In the genomic region with DNA sequence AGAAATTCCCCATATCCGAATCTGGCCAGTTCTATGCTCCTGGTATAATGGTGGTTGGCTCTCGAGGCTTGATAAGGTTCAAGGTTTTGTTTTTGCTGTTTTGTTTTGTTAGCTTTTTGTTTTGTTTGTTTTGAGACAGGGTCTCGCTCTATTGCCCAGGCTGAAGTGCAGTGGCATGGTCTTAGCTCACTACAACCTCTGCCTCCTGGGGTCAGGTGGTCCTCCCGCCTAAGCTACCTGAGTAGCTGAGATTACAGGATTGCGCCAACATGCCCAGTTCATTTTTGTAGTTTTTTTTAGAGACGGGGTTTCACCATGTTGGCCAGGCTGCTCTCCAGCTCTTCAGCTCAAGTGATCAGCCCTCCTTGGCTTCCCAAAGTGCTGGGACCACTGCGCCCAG, we compare ENCODE assay signal across 18 cellular contexts.
DNase-seq lines count a peak whose midpoint lies in the region; ATAC-seq and TF ChIP-seq lines count a peak whose summit lies in the region.
"Had no signal": no experiment of that assay in that cellular context is flagged by ENCODE, and none has a peak within 500 bp of the region (broad histone marks: within the 10 kb centered on the region; RNA-seq: fewer than 3 reads in every experiment).

No MANE protein-coding gene starts in this region.

- peak overlapping the region; percentile 92 to 94 for H2BK12ac ChIP-seq in mesenchymal stem cell (ENCODE audit: low read length in 2 of 2)

- H3K4ac ChIP-seq in mesenchymal stem cell (ENCODE audit: low read depth in 1 of 2, low read length in 2 of 2): peak overlapping the region; percentile 82 to 85

- no peaks in the 10 kb centered on the region for H3K79me2 ChIP-seq in ACC112 (ENCODE audit: control insufficient read depth, insufficient read depth, low read length, unreplicated experiment)

- H2BK120ac ChIP-seq in mesenchymal stem cell (ENCODE audit: low read depth, low read length): peak overlapping the region; percentile 29

- peak overlapping the region; percentile 67 for H4K91ac ChIP-seq in mesenchymal stem cell (ENCODE audit: low read length)

- H3K27ac ChIP-seq in ACC112 (ENCODE audit: low read depth, low read length): peak overlapping the region; percentile 93; the same call in 1 of the 2 replicates
- peak overlapping the region; percentile 85 for H3K27ac ChIP-seq in RWPE2 (ENCODE audit: poor library complexity, severe bottlenecking)
- H3K27ac ChIP-seq in mesenchymal stem cell (ENCODE audit: low read length, poor library complexity, severe bottlenecking): no peak overlapping the region
- peak overlapping the region; percentile 79 for H3K27ac ChIP-seq in skeletal muscle tissue (ENCODE audit: low read depth, low read length)
- H3K27ac ChIP-seq: neutrophil had no signal

- no peak for DNase-seq in RWPE2 (ENCODE audit: low spot score)
- no peak for DNase-seq in mesenchymal stem cell
- DNase-seq in COLO668 (lab: John Stamatoyannopoulos, UW; ENCODE audit: unreplicated experiment): no peak
- no peak for DNase-seq in ecto neural progenitor cell (ENCODE audit: low spot score)
- no peak for DNase-seq in KG1 (lab: John Stamatoyannopoulos, UW)
- DNase-seq: activated CD4-positive, alpha-beta T cell treated with anti-CD3 and anti-CD28 coated beads for 48 hours; activated CD8-positive, alpha-beta memory T cell treated with anti-CD3 and anti-CD28 coated beads, Interleukin-2, amount 50 U/mL, for 48 hours; activated effector memory CD4-positive, alpha-beta T cell treated with Interleukin-2 at 50 U/mL for 16 hours; CD4-positive, alpha-beta T cell; effector CD8-positive, alpha-beta T cell; glutamatergic neuron; mucosa of descending colon; NCI-H82 had no signal

- no peak overlapping the region for H3K14ac ChIP-seq in mesenchymal stem cell (ENCODE audit: low read length in 2 of 2)

- no peaks in the 10 kb centered on the region for H3K79me1 ChIP-seq in mesenchymal stem cell (replicated peaks; ENCODE audit: low read length, poor library complexity, severe bottlenecking)

- no peak overlapping the region for H3K4me2 ChIP-seq in mesenchymal stem cell (ENCODE audit: low read length, poor library complexity, severe bottlenecking)

- H2AK5ac ChIP-seq in mesenchymal stem cell (ENCODE audit: low read length, severe bottlenecking): peak overlapping the region; percentile 47

- no peak for TF ChIP-seq CTCF in RWPE2 (IDR thresholded peaks at IDR 0.05; ENCODE audit: poor library complexity, severe bottlenecking)

- peak overlapping the region; percentile 75 for H3K9ac ChIP-seq in mesenchymal stem cell (ENCODE audit: low read length)
- no peak overlapping the region for H3K9ac ChIP-seq in skeletal muscle tissue (ENCODE audit: low read depth in 1 of 3, low read length in 3 of 3)

- H3K36me3 ChIP-seq in ACC112 (ENCODE audit: insufficient read depth, low read length): no peaks in the 10 kb centered on the region
- H3K36me3 ChIP-seq in RWPE2 (ENCODE audit: low read depth): no peaks in the 10 kb centered on the region
- no peaks in the 10 kb centered on the region for H3K36me3 ChIP-seq in mesenchymal stem cell (ENCODE audit: control insufficient read depth in 1 of 2, insufficient read depth in 2 of 2, low read depth in 1 of 2, low read length in 2 of 2)
- no peaks in the 10 kb centered on the region for H3K36me3 ChIP-seq in skeletal muscle tissue (ENCODE audit: control insufficient read depth in 3 of 3, insufficient read depth in 3 of 3, low read length in 3 of 3)
- H3K36me3 ChIP-seq: neutrophil had no signal

- H3K18ac ChIP-seq in mesenchymal stem cell (ENCODE audit: low read depth in 1 of 2, low read length in 2 of 2): peak overlapping the region; percentile 58 to 85

- no peak for ATAC-seq in RWPE2 (ENCODE audit: low read depth)
- no peak for ATAC-seq in GM21717 (IDR thresholded peaks at IDR 0.05; ENCODE audit: unreplicated experiment)
- ATAC-seq: esophagus mucosa had no signal

- 97% methylated on average over 7 of the region's 7 CpGs for WGBS in mesenchymal stem cell

- H3K27me3 ChIP-seq in ACC112 (ENCODE audit: insufficient read depth, low read length): no peaks in the 10 kb centered on the region
- no peaks in the 10 kb centered on the region for H3K27me3 ChIP-seq in RWPE2 (ENCODE audit: insufficient read depth, poor library complexity, severe bottlenecking)
- no peaks in the 10 kb centered on the region for H3K27me3 ChIP-seq in mesenchymal stem cell (ENCODE audit: control insufficient read depth in 1 of 2, insufficient read depth in 1 of 2, low read length in 2 of 2)
- no peaks in the 10 kb centered on the region for H3K27me3 ChIP-seq in skeletal muscle tissue (ENCODE audit: control insufficient read depth in 3 of 3, insufficient read depth in 3 of 3, low read length in 3 of 3)

- H2AFZ ChIP-seq in ACC112 (ENCODE audit: low read length, unreplicated experiment) (no peak overlapping the region), mesenchymal stem cell (ENCODE audit: low read depth, low read length) (no peak overlapping the region)

- no peak overlapping the region for H4K8ac ChIP-seq in mesenchymal stem cell (ENCODE audit: low read length)

- H3K9me3 ChIP-seq in RWPE2 (ENCODE audit: severe bottlenecking) (no peaks in the 10 kb centered on the region), mesenchymal stem cell (ENCODE audit: control insufficient read depth, low read length) (no peaks in the 10 kb centered on the region), skeletal muscle tissue (ENCODE audit: control insufficient read depth in 3 of 3, low read length in 3 of 3) (no peaks in the 10 kb centered on the region)
- H3K9me3 ChIP-seq: mucosa of descending colon, neutrophil had no signal

- H2BK15ac ChIP-seq in mesenchymal stem cell (ENCODE audit: low read depth, poor library complexity, severe bottlenecking): peak overlapping the region; percentile 70

- H3K4me1 ChIP-seq in ACC112 (ENCODE audit: control insufficient read depth, insufficient read depth, low read length, unreplicated experiment) (peaks cover 35% of the 10 kb centered on the region), RWPE2 (ENCODE audit: insufficient read depth, poor library complexity, severe bottlenecking) (peaks cover 35% of the 10 kb centered on the region), mesenchymal stem cell (ENCODE audit: control insufficient read depth, insufficient read depth, low read depth, low read length) (peaks cover 20% of the 10 kb centered on the region), skeletal muscle tissue (ENCODE audit: control insufficient read depth in 3 of 3, insufficient read depth in 3 of 3, low read length in 3 of 3) (peaks cover 19 to 25% (median 24%) of the 10 kb centered on the region in 3 donors)

- H2BK5ac ChIP-seq in mesenchymal stem cell (ENCODE audit: low read depth, low read length, poor library complexity, severe bottlenecking): no peak overlapping the region

- H3K4me3 ChIP-seq in ACC112 (ENCODE audit: low read depth, low read length) (no peak overlapping the region), RWPE2 (ENCODE audit: severe bottlenecking) (no peak overlapping the region), mesenchymal stem cell (ENCODE audit: insufficient read depth in 1 of 2, low read depth in 1 of 2, low read length in 2 of 2) (no peak overlapping the region), skeletal muscle tissue (ENCODE audit: low read length in 3 of 3) (no peak overlapping the region)
- H3K4me3 ChIP-seq: mucosa of descending colon had no signal

- H3K23ac ChIP-seq in mesenchymal stem cell (ENCODE audit: low read length in 2 of 2): no peak overlapping the region
